ENCODE assay signal across 10 cellular contexts in genomic region chr6:106527979-106528378, GRCh38.
A peak's percentile ranks its signal among the peaks of the same experiment; 100 is the strongest.
DNase-seq lines count a peak whose midpoint lies in the region; ATAC-seq and TF ChIP-seq lines count a peak whose summit lies in the region.
"Had no signal": no experiment of that assay in that cellular context is flagged by ENCODE, and none has a peak within 500 bp of the region (broad histone marks: within the 10 kb centered on the region; RNA-seq: fewer than 3 reads in every experiment).

No MANE protein-coding gene starts in this region.

- no peak for ATAC-seq in activated CD8-positive, alpha-beta memory T cell treated with anti-CD3 and anti-CD28 coated beads, Interleukin-2, amount 10 ng/mL, durations not matched to agents 7 days and 5 days
- ATAC-seq in stimulated activated memory B cell treated with anti-CD40 and anti-IgM and Interleukin-4, amounts not matched to agents 10 μg/mL and 1 μg/mL and 100 μg/mL, for 72 hours: no peak
- ATAC-seq in GM19351 (IDR thresholded peaks at IDR 0.05; ENCODE audit: unreplicated experiment): no peak

- H3K36me3 Mint-ChIP-seq in activated CD8-positive, alpha-beta memory T cell treated with anti-CD3 and anti-CD28 coated beads, Interleukin-2, amount 10 ng/mL, durations not matched to agents 7 days and 5 days: peaks cover 72% of the 10 kb centered on the region
- peaks cover 38% of the 10 kb centered on the region for H3K36me3 Mint-ChIP-seq in stimulated activated memory B cell treated with anti-CD40 and anti-IgM and Interleukin-4, amounts not matched to agents 10 μg/mL and 1 μg/mL and 100 μg/mL, for 72 hours

- CTCF ChIA-PET in activated CD8-positive, alpha-beta memory T cell treated with anti-CD3 and anti-CD28 coated beads, Interleukin-2, amount 10 ng/mL, durations not matched to agents 7 days and 5 days (lab: Charles Lee): interaction anchor here (2.1 kb wide), 1 partner anchor 11 kb away, joined by 9 read pairs; no protein-coding TSS in a partner anchor

- H3K4me1 Mint-ChIP-seq in activated CD8-positive, alpha-beta memory T cell treated with anti-CD3 and anti-CD28 coated beads, Interleukin-2, amount 10 ng/mL, durations not matched to agents 7 days and 5 days: peaks cover 62% of the 10 kb centered on the region
- peaks cover 42% of the 10 kb centered on the region for H3K4me1 Mint-ChIP-seq in stimulated activated memory B cell treated with anti-CD40 and anti-IgM and Interleukin-4, amounts not matched to agents 10 μg/mL and 1 μg/mL and 100 μg/mL, for 72 hours

- no peaks in the 10 kb centered on the region for H3K27me3 Mint-ChIP-seq in activated CD8-positive, alpha-beta memory T cell treated with anti-CD3 and anti-CD28 coated beads, Interleukin-2, amount 10 ng/mL, durations not matched to agents 7 days and 5 days
- no peaks in the 10 kb centered on the region for H3K27me3 Mint-ChIP-seq in stimulated activated memory B cell treated with anti-CD40 and anti-IgM and Interleukin-4, amounts not matched to agents 10 μg/mL and 1 μg/mL and 100 μg/mL, for 72 hours

- no peak overlapping the region for H3K4me3 ChIP-seq in epithelial cell of esophagus (ENCODE audit: low read length)

- no peak overlapping the region for H3K4me3 Mint-ChIP-seq in activated CD8-positive, alpha-beta memory T cell treated with anti-CD3 and anti-CD28 coated beads, Interleukin-2, amount 10 ng/mL, durations not matched to agents 7 days and 5 days
- H3K4me3 Mint-ChIP-seq in stimulated activated memory B cell treated with anti-CD40 and anti-IgM and Interleukin-4, amounts not matched to agents 10 μg/mL and 1 μg/mL and 100 μg/mL, for 72 hours: no peak overlapping the region

- H3K27ac Mint-ChIP-seq in activated CD8-positive, alpha-beta memory T cell treated with anti-CD3 and anti-CD28 coated beads, Interleukin-2, amount 10 ng/mL, durations not matched to agents 7 days and 5 days: peak overlapping the region; percentile 45
- H3K27ac Mint-ChIP-seq in stimulated activated memory B cell treated with anti-CD40 and anti-IgM and Interleukin-4, amounts not matched to agents 10 μg/mL and 1 μg/mL and 100 μg/mL, for 72 hours: peak overlapping the region; percentile 23

- no peak for DNase-seq in activated CD8-positive, alpha-beta memory T cell treated with anti-CD3 and anti-CD28 coated beads, Interleukin-2, amount 10 ng/mL, durations not matched to agents 7 days and 5 days
- no peak for DNase-seq in activated CD8-positive, alpha-beta memory T cell treated with anti-CD3 and anti-CD28 coated beads, Interleukin-2, amount 50 U/mL, for 4 hours
- DNase-seq in RPMI7951 (ENCODE audit: low read depth): peak; percentile 88
- DNase-seq in epithelial cell of esophagus (ENCODE audit: low read depth): peak; percentile 95
- DNase-seq in hypothalamus (lab: John Stamatoyannopoulos, UW): no peak
- DNase-seq in mesenteric fat pad (ENCODE audit: low spot score): no peak
- DNase-seq: Kasumi-1, trophoblast cell had no signal

- TF ChIP-seq CTCF in epithelial cell of esophagus (IDR thresholded peaks at IDR 0.05; ENCODE audit: insufficient read depth, low read depth, low read length, missing control alignments): no peak

- no peaks in the 10 kb centered on the region for H3K9me3 Mint-ChIP-seq in activated CD8-positive, alpha-beta memory T cell treated with anti-CD3 and anti-CD28 coated beads, Interleukin-2, amount 10 ng/mL, durations not matched to agents 7 days and 5 days (ENCODE audit: low read depth)
- H3K9me3 Mint-ChIP-seq in stimulated activated memory B cell treated with anti-CD40 and anti-IgM and Interleukin-4, amounts not matched to agents 10 μg/mL and 1 μg/mL and 100 μg/mL, for 72 hours: no peaks in the 10 kb centered on the region

Comparison
In these comparisons a context has a peak if more than half of its experiments do, and no peak if none do; other contexts are left out.
1. DNase-seq: peak in RPMI7951 (single experiment) and epithelial cell of esophagus (single experiment); none in activated CD8-positive, alpha-beta memory T cell treated with anti-CD3 and anti-CD28 coated beads, Interleukin-2, amount 10 ng/mL, durations not matched to agents 7 days and 5 days (single experiment), activated CD8-positive, alpha-beta memory T cell treated with anti-CD3 and anti-CD28 coated beads, Interleukin-2, amount 50 U/mL, for 4 hours (single experiment), hypothalamus (0 of 51) and mesenteric fat pad (single experiment).